ENCODE assay signal across 2 cellular contexts in genomic region chr11:106446302-106446701, GRCh38.
TF ChIP-seq lines count a peak whose summit lies in the region.

No MANE protein-coding gene starts in this region.

TF ChIP-seq in GM23338, 12 proteins besides CTCF, POLR2A, EP300 and RAD21:
- no peak for TF ChIP-seq POLR2AphosphoS5 (IDR thresholded peaks at IDR 0.05; ENCODE audit: low read depth)

TF ChIP-seq in H1, 55 proteins besides CTCF, POLR2A, EP300 and RAD21:
- TF ChIP-seq MAFK (IDR thresholded peaks at IDR 0.05; ENCODE audit: low read depth, low read length) (peak; percentile 25; the same call in 1 of the 2 replicates), RNF2 (IDR thresholded peaks at IDR 0.05; ENCODE audit: borderline replicate concordance, low read depth, low read length, missing control alignments, poor library complexity, severe bottlenecking) (no peak)
